8 cellular contexts compared by ENCODE assay signal in the genomic region with DNA sequence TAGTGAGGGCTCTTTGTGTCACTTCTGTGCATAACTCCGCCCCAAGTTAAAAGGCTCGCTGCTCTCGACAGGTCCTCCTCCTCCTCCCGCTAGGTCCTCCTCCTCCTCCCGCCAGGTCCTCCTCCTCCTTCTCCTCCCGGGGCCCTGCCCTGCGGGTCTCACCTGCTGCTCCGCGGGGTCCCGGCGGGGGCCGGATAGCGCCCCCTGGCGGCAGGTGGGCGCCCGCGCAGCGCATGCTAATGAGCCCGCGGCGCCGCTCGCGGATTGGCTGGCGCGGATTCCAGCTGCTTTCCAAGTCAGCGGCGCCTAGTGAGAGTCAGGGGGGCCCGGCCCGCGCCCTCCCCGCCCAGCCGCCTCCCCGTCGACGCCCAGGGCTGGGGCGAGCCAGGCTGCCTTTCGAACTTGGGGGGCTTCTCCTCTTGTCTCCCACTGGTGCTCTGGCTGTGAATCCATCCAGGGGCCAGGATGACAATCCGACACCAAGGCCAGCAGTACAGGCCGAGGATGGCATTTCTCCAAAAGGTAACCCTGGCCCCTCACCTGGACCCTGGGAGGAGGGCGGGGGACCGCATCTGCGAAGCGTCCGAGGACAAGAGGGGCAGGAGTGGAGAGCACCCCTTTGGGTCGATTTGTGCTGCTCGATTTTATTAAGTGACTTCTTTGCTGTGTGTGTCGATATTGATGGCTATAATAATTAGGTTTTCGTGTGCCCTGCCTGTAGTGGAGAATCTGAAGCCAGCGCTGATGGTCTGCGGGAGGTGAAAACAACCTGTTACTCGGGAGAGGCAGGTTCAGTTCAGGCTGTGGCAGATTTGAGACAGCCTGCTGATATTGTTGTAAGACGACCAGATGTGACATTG. TPM values are rescaled to one million over a fixed set of nuclear protein-coding genes. Genes with fewer than 3 reads are reported as not detected.
DNase-seq lines count a peak whose midpoint lies in the region; ATAC-seq, FAIRE-seq and TF ChIP-seq lines count a peak whose summit lies in the region.

A gene (plus strand): TSS at position 295 of the 860 bp plus-strand sequence. CDS start 171 bp downstream, at position 466.

- H3K27ac ChIP-seq in WERI-Rb-1 = no peak within 1 kb of the TSS

- peak; percentile 66 for DNase-seq in SIG-M5 treated with dmso at 0.1 percent for 504 hours (lab: John Stamatoyannopoulos, UW; ENCODE audit: unreplicated experiment)
- DNase-seq in SIG-M5 (lab: John Stamatoyannopoulos, UW) = no peak
- DNase-seq in NCI-H2029 treated with DMSO at 0.1 percent for 48 hours (lab: John Stamatoyannopoulos, UW) = peak; percentile 41
- peak; percentile 89 for DNase-seq in WERI-Rb-1
- DNase-seq in bronchial epithelial cell (ENCODE audit: low read depth) = peak; percentile 48
- DNase-seq in iris pigment epithelial cell (ENCODE audit: low read depth) = peak; percentile 39
- DNase-seq in stimulated activated CD4-positive, alpha-beta T cell treated with anti-CD3 and anti-CD28 coated beads, Interleukin-12 subunit alpha, Interleukin-12 subunit beta, amount 100 ng/mL, for 4 hours = peak; percentile 76

- H3K27me3 ChIP-seq in WERI-Rb-1 (ENCODE audit: insufficient read depth, low read depth, severe bottlenecking) (peaks cover 22% of the 10 kb centered on the region), bronchial epithelial cell (ENCODE audit: control insufficient read depth, insufficient read depth, low read length) (peaks cover 4% of the 10 kb centered on the region)

- H3K36me3 ChIP-seq in WERI-Rb-1 = no peaks in the 10 kb centered on the region
- H3K36me3 ChIP-seq in bronchial epithelial cell (ENCODE audit: control insufficient read depth, insufficient read depth, low read length) = no peaks in the 10 kb centered on the region

- TF ChIP-seq CTCF in WERI-Rb-1 (IDR thresholded peaks at IDR 0.05; ENCODE audit: low read depth, low read length) = peak; percentile 96
- peak; percentile 90 for TF ChIP-seq CTCF in bronchial epithelial cell (IDR thresholded peaks at IDR 0.05; ENCODE audit: insufficient read depth, low read length, severe bottlenecking)

- ATAC-seq in HG02973 (IDR thresholded peaks at IDR 0.05; ENCODE audit: unreplicated experiment) = peak; percentile 80

- peak within 1 kb of the TSS; percentile 41 for H3K4me3 ChIP-seq in WERI-Rb-1 (ENCODE audit: low read depth, low read length)
- H3K4me3 ChIP-seq in bronchial epithelial cell (ENCODE audit: low read depth, low read length) = peak within 1 kb of the TSS; percentile 31

- no peak for FAIRE-seq in bronchial epithelial cell (lab: Jason Lieb, UNC)

- H3K9me3 ChIP-seq in WERI-Rb-1 (ENCODE audit: severe bottlenecking) = no peaks in the 10 kb centered on the region

RNA-seq across cellular contexts. Expression of the gene that starts here (rescaled TPM):
- total RNA-seq in bronchial epithelial cell = 0.90 and 1.1 TPM in 2 replicates
